ENCODE assay signal across 11 cellular contexts in genomic region chr12:52496590-52497071, GRCh38. TPM values are rescaled to one million over a fixed set of nuclear protein-coding genes. Genes with fewer than 3 reads are reported as not detected.
DNase-seq lines count a peak whose midpoint lies in the region; ATAC-seq, FAIRE-seq and TF ChIP-seq lines count a peak whose summit lies in the region.
"Had no signal": no experiment of that assay in that cellular context is flagged by ENCODE, and none has a peak within 500 bp of the region (broad histone marks: within the 10 kb centered on the region; RNA-seq: fewer than 3 reads in every experiment).

No MANE protein-coding gene starts in this region.

- TF ChIP-seq POLR2A in H54 (IDR thresholded peaks at IDR 0.05; ENCODE audit: low read depth, low read length), result no peak

- no peaks in the 10 kb centered on the region for H3K4me1 Mint-ChIP-seq in activated naive CD4-positive, alpha-beta T cell treated with anti-CD3 and anti-CD28 coated beads for 36 hours (ENCODE audit: low read depth)

- CTCF ChIA-PET in activated naive CD4-positive, alpha-beta T cell treated with anti-CD3 and anti-CD28 coated beads for 36 hours (lab: Charles Lee), result interaction anchor here (1.1 kb wide), 1 partner anchor 145 kb away, joined by 3 read pairs; no protein-coding TSS in a partner anchor

- H3K4me3 ChIP-seq in skeletal muscle cell (ENCODE audit: low read depth, low read length), result no peak overlapping the region

- ATAC-seq in stimulated activated naive CD8-positive, alpha-beta T cell treated with anti-CD3 and anti-CD28 coated beads, Interleukin-15, Interleukin-2, amounts not matched to agents 100 U/mL and 50 U/mL, for 24 hours, result no peak
- ATAC-seq in HG03108 (IDR thresholded peaks at IDR 0.05; ENCODE audit: unreplicated experiment), result no peak
- ATAC-seq: activated T-cell treated with anti-CD3 and anti-CD28 coated beads, Interleukin-2, amount 50 U/mL, for 4 hours had no signal

- H3K27ac Mint-ChIP-seq in activated naive CD4-positive, alpha-beta T cell treated with anti-CD3 and anti-CD28 coated beads for 36 hours, result no peak overlapping the region

- peak; percentile 57 for FAIRE-seq in H54 (lab: Jason Lieb, UNC)

- H3K4me3 Mint-ChIP-seq in activated naive CD4-positive, alpha-beta T cell treated with anti-CD3 and anti-CD28 coated beads for 36 hours, result no peak overlapping the region
- H3K4me3 Mint-ChIP-seq: activated T-cell treated with anti-CD3 and anti-CD28 coated beads, Interleukin-2, amount 50 U/mL, for 4 hours had no signal

- DNase-seq in H54 (ENCODE audit: insufficient read length, low spot score) (peak; percentile 61), NCI-H460 (ENCODE audit: extremely low read depth, low read depth) (peak; percentile 31), fibroblast of gingiva (ENCODE audit: low read depth) (peak; percentile 48), skeletal muscle cell (ENCODE audit: low read depth) (peak; percentile 64)
- DNase-seq in stimulated activated naive CD8-positive, alpha-beta T cell treated with anti-CD3 and anti-CD28 coated beads, Interleukin-15, Interleukin-2, amounts not matched to agents 100 U/mL and 50 U/mL, for 24 hours, result no peak
- DNase-seq in activated naive CD4-positive, alpha-beta T cell treated with Interleukin-2 at 50 U/mL for 16 hours, result no peak
- no peak for DNase-seq in activated naive CD4-positive, alpha-beta T cell treated with anti-CD3 and anti-CD28 coated beads for 36 hours
- DNase-seq: activated T-cell treated with anti-CD3 and anti-CD28 coated beads, Interleukin-2, amount 50 U/mL, for 4 hours; GDM1; T-helper 2 cell had no signal

- H3K9me3 Mint-ChIP-seq in activated naive CD4-positive, alpha-beta T cell treated with anti-CD3 and anti-CD28 coated beads for 36 hours, result no peaks in the 10 kb centered on the region
- H3K9me3 Mint-ChIP-seq: activated T-cell treated with anti-CD3 and anti-CD28 coated beads, Interleukin-2, amount 50 U/mL, for 4 hours had no signal

- intact Hi-C loops in activated naive CD4-positive, alpha-beta T cell treated with anti-CD3 and anti-CD28 coated beads for 36 hours (cut with micrococcal nuclease), result no loop called here

- H3K36me3 Mint-ChIP-seq in activated naive CD4-positive, alpha-beta T cell treated with anti-CD3 and anti-CD28 coated beads for 36 hours (ENCODE audit: low read depth), result no peaks in the 10 kb centered on the region

- peaks cover 4% of the 10 kb centered on the region for H3K27me3 Mint-ChIP-seq in activated naive CD4-positive, alpha-beta T cell treated with anti-CD3 and anti-CD28 coated beads for 36 hours (ENCODE audit: low read depth)

RNA-seq across cellular contexts. Expression of gene KRT6A, which starts 3.6 kb away (rescaled TPM):
- total RNA-seq in NCI-H460 (2014; rRNA removed; shearing (Covaris generic)), result not detected in 2 replicates
- polyA plus RNA-seq in NCI-H460 (2014; cell fraction: nucleus; rRNA removed), result not detected in 2 replicates
- total RNA-seq in activated naive CD4-positive, alpha-beta T cell treated with anti-CD3 and anti-CD28 coated beads for 36 hours, result not detected
- total RNA-seq: activated T-cell treated with anti-CD3 and anti-CD28 coated beads, Interleukin-2, amount 50 U/mL, for 4 hours had no signal

RNA-seq across cellular contexts. Expression of gene KRT6C, which starts 23.0 kb away (rescaled TPM):
- not detected in 2 replicates for total RNA-seq in NCI-H460 (2014; rRNA removed; shearing (Covaris generic))
- not detected in 2 replicates for polyA plus RNA-seq in NCI-H460 (2014; cell fraction: nucleus; rRNA removed)
- not detected for total RNA-seq in activated naive CD4-positive, alpha-beta T cell treated with anti-CD3 and anti-CD28 coated beads for 36 hours
- total RNA-seq: activated T-cell treated with anti-CD3 and anti-CD28 coated beads, Interleukin-2, amount 50 U/mL, for 4 hours had no signal

RNA-seq across cellular contexts. Expression of gene KRT5, which starts 23.6 kb away (rescaled TPM):
- not detected in 2 replicates for total RNA-seq in NCI-H460 (2014; rRNA removed; shearing (Covaris generic))
- not detected in 2 replicates for polyA plus RNA-seq in NCI-H460 (2014; cell fraction: nucleus; rRNA removed)
- not detected for total RNA-seq in activated naive CD4-positive, alpha-beta T cell treated with anti-CD3 and anti-CD28 coated beads for 36 hours
- total RNA-seq: activated T-cell treated with anti-CD3 and anti-CD28 coated beads, Interleukin-2, amount 50 U/mL, for 4 hours had no signal

RNA-seq across cellular contexts. Expression of gene KRT6B, which starts 44.7 kb away (rescaled TPM):
- total RNA-seq in NCI-H460 (2014; rRNA removed; shearing (Covaris generic)), result not detected in 2 replicates
- not detected in 2 replicates for polyA plus RNA-seq in NCI-H460 (2014; cell fraction: nucleus; rRNA removed)
- not detected for total RNA-seq in activated naive CD4-positive, alpha-beta T cell treated with anti-CD3 and anti-CD28 coated beads for 36 hours
- total RNA-seq: activated T-cell treated with anti-CD3 and anti-CD28 coated beads, Interleukin-2, amount 50 U/mL, for 4 hours had no signal

RNA-seq across cellular contexts. Expression of gene KRT71, which starts 56.3 kb away (rescaled TPM):
- total RNA-seq in NCI-H460 (2014; rRNA removed; shearing (Covaris generic)), result not detected in 2 replicates
- not detected in 2 replicates for polyA plus RNA-seq in NCI-H460 (2014; cell fraction: nucleus; rRNA removed)
- total RNA-seq in activated naive CD4-positive, alpha-beta T cell treated with anti-CD3 and anti-CD28 coated beads for 36 hours, result not detected
- total RNA-seq: activated T-cell treated with anti-CD3 and anti-CD28 coated beads, Interleukin-2, amount 50 U/mL, for 4 hours had no signal

Comparison
In these comparisons a context has a peak if more than half of its experiments do, and no peak if none do; other contexts are left out.
1. DNase-seq: peak in H54 (single experiment), NCI-H460 (single experiment), fibroblast of gingiva (single experiment) and skeletal muscle cell (single experiment); none in stimulated activated naive CD8-positive, alpha-beta T cell treated with anti-CD3 and anti-CD28 coated beads, Interleukin-15, Interleukin-2, amounts not matched to agents 100 U/mL and 50 U/mL, for 24 hours (single experiment), activated naive CD4-positive, alpha-beta T cell treated with Interleukin-2 at 50 U/mL for 16 hours (single experiment) and activated naive CD4-positive, alpha-beta T cell treated with anti-CD3 and anti-CD28 coated beads for 36 hours (single experiment).